1 cellular context compared by ENCODE assay signal in the genomic region with DNA sequence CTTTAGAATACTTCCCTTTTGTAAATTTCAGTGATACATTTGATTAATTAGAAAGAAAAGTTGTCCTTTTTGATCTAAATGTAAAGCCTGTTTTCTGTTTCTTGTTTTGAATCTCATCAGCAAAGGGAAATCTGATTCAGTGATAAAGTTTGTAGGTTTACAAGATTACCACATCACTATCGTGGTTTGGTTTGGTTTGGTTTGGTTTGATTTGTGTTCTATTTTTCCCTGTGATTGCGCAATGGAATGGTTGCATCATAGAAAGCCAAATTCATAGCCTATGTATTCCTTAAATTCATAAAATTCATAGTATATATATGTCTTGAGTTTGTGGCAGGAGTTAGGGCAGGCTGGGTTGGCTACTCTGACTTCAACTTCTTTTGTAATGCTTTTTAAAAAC.
TF ChIP-seq lines count a peak whose summit lies in the region.

No MANE protein-coding gene starts in this region.

TF ChIP-seq in GM23338, 12 proteins besides CTCF, POLR2A, EP300 and RAD21 (continued from another document):
- TF ChIP-seq, protein P1, sequence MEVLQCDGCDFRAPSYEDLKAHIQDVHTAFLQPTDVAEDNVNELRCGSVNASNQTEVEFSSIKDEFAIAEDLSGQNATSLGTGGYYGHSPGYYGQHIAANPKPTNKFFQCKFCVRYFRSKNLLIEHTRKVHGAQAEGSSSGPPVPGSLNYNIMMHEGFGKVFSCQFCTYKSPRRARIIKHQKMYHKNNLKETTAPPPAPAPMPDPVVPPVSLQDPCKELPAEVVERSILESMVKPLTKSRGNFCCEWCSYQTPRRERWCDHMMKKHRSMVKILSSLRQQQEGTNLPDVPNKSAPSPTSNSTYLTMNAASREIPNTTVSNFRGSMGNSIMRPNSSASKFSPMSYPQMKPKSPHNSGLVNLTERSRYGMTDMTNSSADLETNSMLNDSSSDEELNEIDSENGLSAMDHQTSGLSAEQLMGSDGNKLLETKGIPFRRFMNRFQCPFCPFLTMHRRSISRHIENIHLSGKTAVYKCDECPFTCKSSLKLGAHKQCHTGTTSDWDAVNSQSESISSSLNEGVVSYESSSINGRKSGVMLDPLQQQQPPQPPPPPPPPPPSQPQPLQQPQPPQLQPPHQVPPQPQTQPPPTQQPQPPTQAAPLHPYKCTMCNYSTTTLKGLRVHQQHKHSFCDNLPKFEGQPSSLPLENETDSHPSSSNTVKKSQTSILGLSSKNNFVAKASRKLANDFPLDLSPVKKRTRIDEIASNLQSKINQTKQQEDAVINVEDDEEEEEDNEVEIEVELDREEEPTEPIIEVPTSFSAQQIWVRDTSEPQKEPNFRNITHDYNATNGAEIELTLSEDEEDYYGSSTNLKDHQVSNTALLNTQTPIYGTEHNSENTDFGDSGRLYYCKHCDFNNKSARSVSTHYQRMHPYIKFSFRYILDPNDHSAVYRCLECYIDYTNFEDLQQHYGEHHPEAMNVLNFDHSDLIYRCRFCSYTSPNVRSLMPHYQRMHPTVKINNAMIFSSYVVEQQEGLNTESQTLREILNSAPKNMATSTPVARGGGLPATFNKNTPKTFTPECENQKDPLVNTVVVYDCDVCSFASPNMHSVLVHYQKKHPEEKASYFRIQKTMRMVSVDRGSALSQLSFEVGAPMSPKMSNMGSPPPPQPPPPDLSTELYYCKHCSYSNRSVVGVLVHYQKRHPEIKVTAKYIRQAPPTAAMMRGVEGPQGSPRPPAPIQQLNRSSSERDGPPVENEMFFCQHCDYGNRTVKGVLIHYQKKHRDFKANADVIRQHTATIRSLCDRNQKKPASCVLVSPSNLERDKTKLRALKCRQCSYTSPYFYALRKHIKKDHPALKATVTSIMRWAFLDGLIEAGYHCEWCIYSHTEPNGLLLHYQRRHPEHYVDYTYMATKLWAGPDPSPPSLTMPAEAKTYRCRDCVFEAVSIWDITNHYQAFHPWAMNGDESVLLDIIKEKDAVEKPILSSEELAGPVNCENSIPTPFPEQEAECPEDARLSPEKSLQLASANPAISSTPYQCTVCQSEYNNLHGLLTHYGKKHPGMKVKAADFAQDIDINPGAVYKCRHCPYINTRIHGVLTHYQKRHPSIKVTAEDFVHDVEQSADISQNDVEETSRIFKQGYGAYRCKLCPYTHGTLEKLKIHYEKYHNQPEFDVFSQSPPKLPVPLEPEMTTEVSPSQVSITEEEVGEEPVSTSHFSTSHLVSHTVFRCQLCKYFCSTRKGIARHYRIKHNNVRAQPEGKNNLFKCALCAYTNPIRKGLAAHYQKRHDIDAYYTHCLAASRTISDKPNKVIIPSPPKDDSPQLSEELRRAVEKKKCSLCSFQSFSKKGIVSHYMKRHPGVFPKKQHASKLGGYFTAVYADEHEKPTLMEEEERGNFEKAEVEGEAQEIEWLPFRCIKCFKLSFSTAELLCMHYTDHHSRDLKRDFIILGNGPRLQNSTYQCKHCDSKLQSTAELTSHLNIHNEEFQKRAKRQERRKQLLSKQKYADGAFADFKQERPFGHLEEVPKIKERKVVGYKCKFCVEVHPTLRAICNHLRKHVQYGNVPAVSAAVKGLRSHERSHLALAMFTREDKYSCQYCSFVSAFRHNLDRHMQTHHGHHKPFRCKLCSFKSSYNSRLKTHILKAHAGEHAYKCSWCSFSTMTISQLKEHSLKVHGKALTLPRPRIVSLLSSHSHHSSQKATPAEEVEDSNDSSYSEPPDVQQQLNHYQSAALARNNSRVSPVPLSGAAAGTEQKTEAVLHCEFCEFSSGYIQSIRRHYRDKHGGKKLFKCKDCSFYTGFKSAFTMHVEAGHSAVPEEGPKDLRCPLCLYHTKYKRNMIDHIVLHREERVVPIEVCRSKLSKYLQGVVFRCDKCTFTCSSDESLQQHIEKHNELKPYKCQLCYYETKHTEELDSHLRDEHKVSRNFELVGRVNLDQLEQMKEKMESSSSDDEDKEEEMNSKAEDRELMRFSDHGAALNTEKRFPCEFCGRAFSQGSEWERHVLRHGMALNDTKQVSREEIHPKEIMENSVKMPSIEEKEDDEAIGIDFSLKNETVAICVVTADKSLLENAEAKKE (CRISPR knock-in tag; IDR thresholded peaks at IDR 0.05): no peak
- TF ChIP-seq EZH2 (IDR thresholded peaks at IDR 0.05; ENCODE audit: low read depth, unreplicated experiment): no peak
- TF ChIP-seq, protein P2, sequence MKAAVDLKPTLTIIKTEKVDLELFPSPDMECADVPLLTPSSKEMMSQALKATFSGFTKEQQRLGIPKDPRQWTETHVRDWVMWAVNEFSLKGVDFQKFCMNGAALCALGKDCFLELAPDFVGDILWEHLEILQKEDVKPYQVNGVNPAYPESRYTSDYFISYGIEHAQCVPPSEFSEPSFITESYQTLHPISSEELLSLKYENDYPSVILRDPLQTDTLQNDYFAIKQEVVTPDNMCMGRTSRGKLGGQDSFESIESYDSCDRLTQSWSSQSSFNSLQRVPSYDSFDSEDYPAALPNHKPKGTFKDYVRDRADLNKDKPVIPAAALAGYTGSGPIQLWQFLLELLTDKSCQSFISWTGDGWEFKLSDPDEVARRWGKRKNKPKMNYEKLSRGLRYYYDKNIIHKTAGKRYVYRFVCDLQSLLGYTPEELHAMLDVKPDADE (IDR thresholded peaks at IDR 0.05): no peak
